24 cellular contexts compared by ENCODE assay signal in the genomic region with DNA sequence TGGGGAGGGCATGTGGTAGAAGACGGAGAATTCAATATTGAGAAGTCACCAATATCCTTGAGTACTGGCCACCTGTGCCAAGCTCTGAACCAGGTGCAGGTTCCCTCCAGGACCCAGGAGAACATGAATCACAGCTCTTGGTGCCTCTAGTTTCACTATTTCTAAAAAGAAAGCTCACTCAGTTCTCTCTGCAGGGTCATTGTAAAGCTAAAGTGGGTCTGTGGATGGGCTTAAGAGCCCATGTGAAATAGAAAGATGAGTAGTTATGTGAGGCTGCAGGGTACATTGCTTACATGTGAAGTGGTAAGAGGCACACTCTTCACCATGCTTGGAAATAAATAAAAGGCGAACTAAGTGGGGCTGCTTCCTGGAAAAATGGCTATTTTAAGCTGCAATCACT. TPM values are rescaled to one million over a fixed set of nuclear protein-coding genes. Genes with fewer than 3 reads are reported as not detected.
A peak's percentile ranks its signal among the peaks of the same experiment; 100 is the strongest.
DNase-seq lines count a peak whose midpoint lies in the region; ATAC-seq and TF ChIP-seq lines count a peak whose summit lies in the region.
"Had no signal": no experiment of that assay in that cellular context is flagged by ENCODE, and none has a peak within 500 bp of the region (broad histone marks: within the 10 kb centered on the region; RNA-seq: fewer than 3 reads in every experiment).

No MANE protein-coding gene starts in this region.

- no peak for TF ChIP-seq EP300 in gastroesophageal sphincter (IDR thresholded peaks at IDR 0.05)

- peaks cover 68% of the 10 kb centered on the region for H3K27me3 ChIP-seq in gastroesophageal sphincter
- H3K27me3 ChIP-seq: right atrium auricular region had no signal

- H3K4me3 ChIP-seq in gastroesophageal sphincter = no peak overlapping the region
- H3K4me3 ChIP-seq: GM23248, mucosa of descending colon, right atrium auricular region, SK-N-MC, smooth muscle cell, suprapubic skin had no signal

- intact Hi-C loops in activated T-helper 2 cell treated with anti-CD3 and anti-CD28 coated beads, Interferon-gamma antibody, Interleukin-2, Interleukin-4, amounts not matched to agents 10 μg/mL and 5 μg/mL and 100 μg/mL, durations not matched to agents 14 hours and 24 hours and 36 hours (cut with micrococcal nuclease) = loop anchor here (1.0 kb wide), 1 partner anchor 119 kb away; no protein-coding TSS in a partner anchor

- TF ChIP-seq POLR2A in gastroesophageal sphincter (IDR thresholded peaks at IDR 0.05) = no peak

- no peak for DNase-seq in activated naive CD8-positive, alpha-beta T cell treated with anti-CD3 and anti-CD28 coated beads, Interleukin-2, amount 50 U/mL, for 24 hours
- no peak for DNase-seq in activated naive CD8-positive, alpha-beta T cell treated with anti-CD3 and anti-CD28 coated beads for 36 hours
- DNase-seq in T-cell = no peak
- no peak for DNase-seq in memory B cell (ENCODE audit: low spot score in 2 of 2)
- DNase-seq in NCI-H1105 treated with DMSO at 0.1 percent for 48 hours (lab: John Stamatoyannopoulos, UW) = no peak
- DNase-seq in epidermal melanocyte (ENCODE audit: insufficient read length, low spot score) = no peak
- DNase-seq in activated T-helper 2 cell treated with anti-CD3 and anti-CD28 coated beads, Interferon-gamma antibody, Interleukin-2, Interleukin-4, amounts not matched to agents 10 μg/mL and 5 μg/mL and 100 μg/mL, durations not matched to agents 14 hours and 24 hours and 36 hours (ENCODE audit: low spot score) = no peak
- DNase-seq: activated gamma-delta T cell, islet precursor cell, NCI-H1436, NCI-H2107 had no signal

- H3K36me3 Mint-ChIP-seq in activated naive CD8-positive, alpha-beta T cell treated with anti-CD3 and anti-CD28 coated beads, Interleukin-2, amount 50 U/mL, for 24 hours (ENCODE audit: low read depth) = no peaks in the 10 kb centered on the region
- H3K36me3 Mint-ChIP-seq in activated naive CD8-positive, alpha-beta T cell treated with anti-CD3 and anti-CD28 coated beads for 36 hours = peaks cover 2% of the 10 kb centered on the region
- H3K36me3 Mint-ChIP-seq in T-cell (peaks cover 52% of the 10 kb centered on the region), memory B cell (peaks cover 12% of the 10 kb centered on the region)
- H3K36me3 Mint-ChIP-seq in activated T-helper 2 cell treated with anti-CD3 and anti-CD28 coated beads, Interferon-gamma antibody, Interleukin-2, Interleukin-4, amounts not matched to agents 10 μg/mL and 5 μg/mL and 100 μg/mL, durations not matched to agents 14 hours and 24 hours and 36 hours (ENCODE audit: low read depth) = no peaks in the 10 kb centered on the region
- H3K36me3 Mint-ChIP-seq: brain had no signal

- POLR2A ChIA-PET in T-cell (lab: Charles Lee) = interaction anchor here (0.5 to 2.1 kb wide), 5 partner anchors 21 to 119 kb away, joined by 3 to 6 read pairs (median 3); no protein-coding TSS in a partner anchor

- H3K27ac ChIP-seq in gastroesophageal sphincter = no peak overlapping the region
- H3K27ac ChIP-seq: GM23248, KMS-11, parathyroid adenoma, right atrium auricular region, SK-N-MC, suprapubic skin had no signal

- no peak overlapping the region for H3K27ac Mint-ChIP-seq in activated naive CD8-positive, alpha-beta T cell treated with anti-CD3 and anti-CD28 coated beads, Interleukin-2, amount 50 U/mL, for 24 hours
- H3K27ac Mint-ChIP-seq in activated naive CD8-positive, alpha-beta T cell treated with anti-CD3 and anti-CD28 coated beads for 36 hours = no peak overlapping the region
- H3K27ac Mint-ChIP-seq in T-cell (peak overlapping the region; percentile 73 to 88), memory B cell (peak overlapping the region; percentile 50)
- H3K27ac Mint-ChIP-seq in activated T-helper 2 cell treated with anti-CD3 and anti-CD28 coated beads, Interferon-gamma antibody, Interleukin-2, Interleukin-4, amounts not matched to agents 10 μg/mL and 5 μg/mL and 100 μg/mL, durations not matched to agents 14 hours and 24 hours and 36 hours = no peak overlapping the region
- H3K27ac Mint-ChIP-seq: activated CD4-positive, alpha-beta T cell treated with anti-CD3 and anti-CD28 coated beads, Interleukin-2, amount 10 ng/mL, durations not matched to agents 7 days and 5 days; brain had no signal

- peak; percentile 38 for ATAC-seq in activated naive CD8-positive, alpha-beta T cell treated with anti-CD3 and anti-CD28 coated beads, Interleukin-2, amount 50 U/mL, for 24 hours
- ATAC-seq in T-cell (replicated peaks in 1 of 4) = peak in 1 of 4 experiments; percentile 11
- ATAC-seq in memory B cell (ENCODE audit: low read depth) = no peak
- no peak for ATAC-seq in gastroesophageal sphincter

- H3K4me1 Mint-ChIP-seq in activated naive CD8-positive, alpha-beta T cell treated with anti-CD3 and anti-CD28 coated beads, Interleukin-2, amount 50 U/mL, for 24 hours = peaks cover 25% of the 10 kb centered on the region
- H3K4me1 Mint-ChIP-seq in activated naive CD8-positive, alpha-beta T cell treated with anti-CD3 and anti-CD28 coated beads for 36 hours = peaks cover 22% of the 10 kb centered on the region
- H3K4me1 Mint-ChIP-seq in T-cell = peaks cover 36 to 44% (median 41%) of the 10 kb centered on the region in 3 donors
- H3K4me1 Mint-ChIP-seq in memory B cell = peaks cover 7% of the 10 kb centered on the region
- H3K4me1 Mint-ChIP-seq in activated T-helper 2 cell treated with anti-CD3 and anti-CD28 coated beads, Interferon-gamma antibody, Interleukin-2, Interleukin-4, amounts not matched to agents 10 μg/mL and 5 μg/mL and 100 μg/mL, durations not matched to agents 14 hours and 24 hours and 36 hours (ENCODE audit: low read depth) = peaks cover 2% of the 10 kb centered on the region

- WGBS in gastroesophageal sphincter (ENCODE audit: low coverage in 1 of 2), 2 donors = 80 to 100% methylated on average over 1 to 2 of the region's 2 CpGs

- H3K4me1 ChIP-seq in gastroesophageal sphincter = no peaks in the 10 kb centered on the region
- H3K4me1 ChIP-seq: parathyroid adenoma, suprapubic skin had no signal

- H3K4me3 Mint-ChIP-seq in activated naive CD8-positive, alpha-beta T cell treated with anti-CD3 and anti-CD28 coated beads, Interleukin-2, amount 50 U/mL, for 24 hours = no peak overlapping the region
- H3K4me3 Mint-ChIP-seq in activated naive CD8-positive, alpha-beta T cell treated with anti-CD3 and anti-CD28 coated beads for 36 hours = no peak overlapping the region
- H3K4me3 Mint-ChIP-seq in T-cell = peak overlapping the region in 1 of 3 donors; percentile 56
- no peak overlapping the region for H3K4me3 Mint-ChIP-seq in memory B cell
- H3K4me3 Mint-ChIP-seq in activated T-helper 2 cell treated with anti-CD3 and anti-CD28 coated beads, Interferon-gamma antibody, Interleukin-2, Interleukin-4, amounts not matched to agents 10 μg/mL and 5 μg/mL and 100 μg/mL, durations not matched to agents 14 hours and 24 hours and 36 hours (ENCODE audit: low read depth) = no peak overlapping the region
- H3K4me3 Mint-ChIP-seq: activated CD4-positive, alpha-beta T cell treated with anti-CD3 and anti-CD28 coated beads, Interleukin-2, amount 10 ng/mL, durations not matched to agents 7 days and 5 days; brain; neural crest cell had no signal

- CTCF ChIA-PET in T-cell (lab: Charles Lee) = interaction anchor here (0.7 to 4.6 kb wide), 24 partner anchors 10 to 337 kb away, joined by 3 to 92 read pairs (median 6); partner anchors contain the start of genes ATP5F1E (in 1 of the 2) and ZNF831 (in 1 of the 2)

- no peaks in the 10 kb centered on the region for H3K9me3 Mint-ChIP-seq in activated naive CD8-positive, alpha-beta T cell treated with anti-CD3 and anti-CD28 coated beads, Interleukin-2, amount 50 U/mL, for 24 hours
- H3K9me3 Mint-ChIP-seq in activated naive CD8-positive, alpha-beta T cell treated with anti-CD3 and anti-CD28 coated beads for 36 hours = no peaks in the 10 kb centered on the region
- no peaks in the 10 kb centered on the region for H3K9me3 Mint-ChIP-seq in T-cell
- H3K9me3 Mint-ChIP-seq in memory B cell = no peaks in the 10 kb centered on the region
- no peaks in the 10 kb centered on the region for H3K9me3 Mint-ChIP-seq in activated T-helper 2 cell treated with anti-CD3 and anti-CD28 coated beads, Interferon-gamma antibody, Interleukin-2, Interleukin-4, amounts not matched to agents 10 μg/mL and 5 μg/mL and 100 μg/mL, durations not matched to agents 14 hours and 24 hours and 36 hours
- H3K9me3 Mint-ChIP-seq: activated CD4-positive, alpha-beta T cell treated with anti-CD3 and anti-CD28 coated beads, Interleukin-2, amount 10 ng/mL, durations not matched to agents 7 days and 5 days had no signal

- H3K9me3 ChIP-seq in gastroesophageal sphincter = no peaks in the 10 kb centered on the region
- H3K9me3 ChIP-seq: mucosa of descending colon, right atrium auricular region, suprapubic skin had no signal

- H3K36me3 ChIP-seq in gastroesophageal sphincter = no peaks in the 10 kb centered on the region
- H3K36me3 ChIP-seq: right atrium auricular region, suprapubic skin had no signal

- TF ChIP-seq CTCF in gastroesophageal sphincter (IDR thresholded peaks at IDR 0.05) = no peak

- H3K27me3 Mint-ChIP-seq in activated naive CD8-positive, alpha-beta T cell treated with anti-CD3 and anti-CD28 coated beads, Interleukin-2, amount 50 U/mL, for 24 hours = no peaks in the 10 kb centered on the region
- H3K27me3 Mint-ChIP-seq in activated naive CD8-positive, alpha-beta T cell treated with anti-CD3 and anti-CD28 coated beads for 36 hours = no peaks in the 10 kb centered on the region
- H3K27me3 Mint-ChIP-seq in T-cell (no peaks in the 10 kb centered on the region), memory B cell (no peaks in the 10 kb centered on the region)
- no peaks in the 10 kb centered on the region for H3K27me3 Mint-ChIP-seq in activated T-helper 2 cell treated with anti-CD3 and anti-CD28 coated beads, Interferon-gamma antibody, Interleukin-2, Interleukin-4, amounts not matched to agents 10 μg/mL and 5 μg/mL and 100 μg/mL, durations not matched to agents 14 hours and 24 hours and 36 hours (ENCODE audit: low read depth)
- H3K27me3 Mint-ChIP-seq: activated CD4-positive, alpha-beta T cell treated with anti-CD3 and anti-CD28 coated beads, Interleukin-2, amount 10 ng/mL, durations not matched to agents 7 days and 5 days had no signal

RNA-seq across cellular contexts. Expression of gene ZNF831, which starts 43.6 kb away (rescaled TPM):
- 1 to 10 TPM; 6.5 to 6.9 TPM for total RNA-seq in activated naive CD8-positive, alpha-beta T cell treated with anti-CD3 and anti-CD28 coated beads for 36 hours
- total RNA-seq in T-cell = 10 to 100 TPM; 23.1 to 48.0 (median 29.7) TPM
- total RNA-seq in activated T-helper 2 cell treated with anti-CD3 and anti-CD28 coated beads, Interferon-gamma antibody, Interleukin-2, Interleukin-4, amounts not matched to agents 10 μg/mL and 5 μg/mL and 100 μg/mL, durations not matched to agents 14 hours and 24 hours and 36 hours = 3.0 and 3.3 TPM in 2 replicates
- total RNA-seq in gastroesophageal sphincter = 1 to 10 TPM in 1 of 4 donors, under 1 TPM in 3; 0.15 to 1.2 (median 0.37) TPM
- total RNA-seq: cerebellum, GM23248, neural crest cell, smooth muscle cell had no signal

Comparison
In these comparisons a context has a peak if more than half of its experiments do, and no peak if none do; other contexts are left out.
1. H3K27ac Mint-ChIP-seq: peak in T-cell (2 of 2) and memory B cell (single experiment); none in activated naive CD8-positive, alpha-beta T cell treated with anti-CD3 and anti-CD28 coated beads, Interleukin-2, amount 50 U/mL, for 24 hours (single experiment), activated naive CD8-positive, alpha-beta T cell treated with anti-CD3 and anti-CD28 coated beads for 36 hours (single experiment) and activated T-helper 2 cell treated with anti-CD3 and anti-CD28 coated beads, Interferon-gamma antibody, Interleukin-2, Interleukin-4, amounts not matched to agents 10 μg/mL and 5 μg/mL and 100 μg/mL, durations not matched to agents 14 hours and 24 hours and 36 hours (single experiment).